In the genomic region with DNA sequence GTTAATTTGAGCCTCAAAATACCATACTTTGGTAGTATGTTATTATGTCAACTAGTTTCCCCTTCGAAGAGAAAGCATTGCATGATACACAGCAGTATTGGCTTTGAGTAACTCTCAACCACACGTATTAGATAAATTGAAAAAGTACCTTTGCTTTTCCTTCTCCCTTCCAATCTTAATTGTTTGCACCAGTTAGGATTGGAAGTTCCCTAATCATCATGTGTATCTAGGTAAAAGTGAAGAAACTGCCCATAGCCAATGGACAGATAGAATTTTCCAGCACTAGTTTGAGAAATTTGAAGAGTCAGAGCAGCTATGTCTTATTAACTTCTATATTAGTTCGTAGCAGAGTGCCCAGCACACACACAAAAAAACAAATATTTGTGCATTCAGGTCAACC, we compare ENCODE assay signal across 37 cellular contexts.
"Had no signal": no experiment of that assay in that cellular context is flagged by ENCODE, and none has a peak within 500 bp of the region (broad histone marks: within the 10 kb centered on the region; RNA-seq: fewer than 3 reads in every experiment).

No MANE protein-coding gene starts in this region.

- H3K27ac ChIP-seq: adrenal gland, body of pancreas, brain microvascular endothelial cell, breast epithelium, WERI-Rb-1 had no signal

- H3K4me3 ChIP-seq: adrenal gland, body of pancreas, breast epithelium had no signal

- H3K27me3 Mint-ChIP-seq: activated CD4-positive, alpha-beta memory T cell treated with anti-CD3 and anti-CD28 coated beads, Interleukin-2, amount 10 ng/mL, durations not matched to agents 7 days and 5 days; activated CD4-positive, alpha-beta T cell treated with anti-CD3 and anti-CD28 coated beads for 36 hours; activated CD4-positive, alpha-beta T cell treated with anti-CD3 and anti-CD28 coated beads, Interleukin-2, amount 10 ng/mL, durations not matched to agents 7 days and 5 days; activated CD8-positive, alpha-beta memory T cell treated with anti-CD3 and anti-CD28 coated beads, Interleukin-2, amount 10 ng/mL, durations not matched to agents 7 days and 5 days; activated naive CD4-positive, alpha-beta T cell treated with anti-CD3 and anti-CD28 coated beads, Interleukin-2, amount 10 ng/mL, durations not matched to agents 7 days and 5 days; activated naive CD4-positive, alpha-beta T cell treated with anti-CD3 and anti-CD28 coated beads, Interleukin-2, amount 50 U/mL, for 24 hours; activated naive CD8-positive, alpha-beta T cell; activated naive CD8-positive, alpha-beta T cell treated with anti-CD3 and anti-CD28 coated beads, Interleukin-2, amount 10 ng/mL, durations not matched to agents 7 days and 5 days; activated T-cell treated with anti-CD3 and anti-CD28 coated beads, Interleukin-2, amount 50 U/mL, for 24 hours had no signal

- FAIRE-seq: astrocyte, colon had no signal

- DNase-seq: activated CD4-positive, alpha-beta memory T cell treated with anti-CD3 and anti-CD28 coated beads, Interleukin-2, amount 10 ng/mL, durations not matched to agents 7 days and 5 days; activated CD4-positive, alpha-beta T cell treated with anti-CD3 and anti-CD28 coated beads for 1 hour; activated CD4-positive, alpha-beta T cell treated with anti-CD3 and anti-CD28 coated beads for 36 hours; activated CD4-positive, alpha-beta T cell treated with anti-CD3 and anti-CD28 coated beads for 48 hours; activated CD4-positive, alpha-beta T cell treated with anti-CD3 and anti-CD28 coated beads, Interleukin-2, amount 10 ng/mL, durations not matched to agents 7 days and 5 days; activated CD4-positive, alpha-beta T cell treated with anti-CD3 and anti-CD28 coated beads, Interleukin-2, amount 50 U/mL, for 48 hours; activated CD4-positive, CD25-positive, alpha-beta regulatory T cell; activated CD8-positive, alpha-beta memory T cell treated with anti-CD3 and anti-CD28 coated beads for 24 hours; activated CD8-positive, alpha-beta memory T cell treated with anti-CD3 and anti-CD28 coated beads, Interleukin-2, amount 10 ng/mL, durations not matched to agents 7 days and 5 days; activated CD8-positive, alpha-beta memory T cell treated with anti-CD3 and anti-CD28 coated beads, Interleukin-2, amount 50 U/mL, for 48 hours; activated CD8-positive, alpha-beta T cell treated with anti-CD3 and anti-CD28 coated beads, Interleukin-2, amount 10 ng/mL, durations not matched to agents 7 days and 5 days; activated effector memory CD4-positive, alpha-beta T cell treated with Interleukin-2 at 50 U/mL for 16 hours; activated gamma-delta T cell; activated naive CD4-positive, alpha-beta T cell treated with anti-CD3 and anti-CD28 coated beads, Interleukin-2, amount 10 ng/mL, durations not matched to agents 7 days and 5 days; activated naive CD4-positive, alpha-beta T cell treated with Interleukin-2 at 50 U/mL for 16 hours; activated naive CD8-positive, alpha-beta T cell treated with anti-CD3 and anti-CD28 coated beads, Interleukin-2, amount 10 ng/mL, durations not matched to agents 7 days and 5 days; activated T-cell treated with anti-CD3 and anti-CD28 coated beads, Interleukin-2, amount 50 U/mL, for 24 hours; activated T-cell treated with anti-CD3 and anti-CD28 coated beads, Interleukin-2, amount 50 U/mL, for 48 hours; adrenal gland; amniotic stem cell; aorta; body of pancreas; brain microvascular endothelial cell; central memory CD4-positive, alpha-beta T cell; T-helper 2 cell; T-helper 9 cell; WERI-Rb-1 had no signal

- H3K27ac Mint-ChIP-seq: activated CD4-positive, alpha-beta memory T cell treated with anti-CD3 and anti-CD28 coated beads, Interleukin-2, amount 10 ng/mL, durations not matched to agents 7 days and 5 days; activated CD4-positive, alpha-beta T cell treated with anti-CD3 and anti-CD28 coated beads for 36 hours; activated CD4-positive, alpha-beta T cell treated with anti-CD3 and anti-CD28 coated beads, Interleukin-2, amount 10 ng/mL, durations not matched to agents 7 days and 5 days; activated CD8-positive, alpha-beta memory T cell treated with anti-CD3 and anti-CD28 coated beads, Interleukin-2, amount 10 ng/mL, durations not matched to agents 7 days and 5 days; activated CD8-positive, alpha-beta T cell treated with anti-CD3 and anti-CD28 coated beads, Interleukin-2, amount 10 ng/mL, durations not matched to agents 7 days and 5 days; activated naive CD4-positive, alpha-beta T cell treated with anti-CD3 and anti-CD28 coated beads, Interleukin-2, amount 10 ng/mL, durations not matched to agents 7 days and 5 days; activated naive CD4-positive, alpha-beta T cell treated with anti-CD3 and anti-CD28 coated beads, Interleukin-2, amount 50 U/mL, for 24 hours; activated naive CD8-positive, alpha-beta T cell; activated naive CD8-positive, alpha-beta T cell treated with anti-CD3 and anti-CD28 coated beads, Interleukin-2, amount 10 ng/mL, durations not matched to agents 7 days and 5 days; activated T-cell treated with anti-CD3 and anti-CD28 coated beads, Interleukin-2, amount 50 U/mL, for 24 hours; activated T-helper 2 cell treated with anti-CD3 and anti-CD28 coated beads, Interferon-gamma antibody, Interleukin-2, Interleukin-4, amounts not matched to agents 10 μg/mL and 5 μg/mL and 100 μg/mL, durations not matched to agents 14 hours and 24 hours and 36 hours; T-helper 1 cell treated with Interleukin-12 subunit alpha and Interleukin-12 subunit beta and Interleukin-4 antibody, amounts not matched to agents 30 μg/mL and 1 μg/mL, for 36 hours; T-helper 2 cell treated with Interferon-gamma antibody and Interleukin-4, amounts not matched to agents 5 μg/mL and 100 μg/mL, for 36 hours; WTC11 had no signal

- H3K4me3 Mint-ChIP-seq: activated CD4-positive, alpha-beta memory T cell treated with anti-CD3 and anti-CD28 coated beads, Interleukin-2, amount 10 ng/mL, durations not matched to agents 7 days and 5 days; activated CD4-positive, alpha-beta T cell treated with anti-CD3 and anti-CD28 coated beads for 36 hours; activated CD4-positive, alpha-beta T cell treated with anti-CD3 and anti-CD28 coated beads, Interleukin-2, amount 10 ng/mL, durations not matched to agents 7 days and 5 days; activated CD8-positive, alpha-beta memory T cell treated with anti-CD3 and anti-CD28 coated beads, Interleukin-2, amount 10 ng/mL, durations not matched to agents 7 days and 5 days; activated CD8-positive, alpha-beta T cell treated with anti-CD3 and anti-CD28 coated beads, Interleukin-2, amount 10 ng/mL, durations not matched to agents 7 days and 5 days; activated naive CD4-positive, alpha-beta T cell treated with anti-CD3 and anti-CD28 coated beads, Interleukin-2, amount 10 ng/mL, durations not matched to agents 7 days and 5 days; activated naive CD4-positive, alpha-beta T cell treated with anti-CD3 and anti-CD28 coated beads, Interleukin-2, amount 50 U/mL, for 24 hours; activated naive CD8-positive, alpha-beta T cell; activated naive CD8-positive, alpha-beta T cell treated with anti-CD3 and anti-CD28 coated beads, Interleukin-2, amount 10 ng/mL, durations not matched to agents 7 days and 5 days; activated T-cell treated with anti-CD3 and anti-CD28 coated beads, Interleukin-2, amount 50 U/mL, for 24 hours; T-helper 1 cell treated with Interleukin-12 subunit alpha and Interleukin-12 subunit beta and Interleukin-4 antibody, amounts not matched to agents 30 μg/mL and 1 μg/mL, for 36 hours; T-helper 2 cell treated with Interferon-gamma antibody and Interleukin-4, amounts not matched to agents 5 μg/mL and 100 μg/mL, for 36 hours; WTC11 had no signal

- H3K36me3 Mint-ChIP-seq: activated CD8-positive, alpha-beta memory T cell treated with anti-CD3 and anti-CD28 coated beads, Interleukin-2, amount 10 ng/mL, durations not matched to agents 7 days and 5 days; activated naive CD4-positive, alpha-beta T cell treated with anti-CD3 and anti-CD28 coated beads, Interleukin-2, amount 10 ng/mL, durations not matched to agents 7 days and 5 days; activated naive CD4-positive, alpha-beta T cell treated with anti-CD3 and anti-CD28 coated beads, Interleukin-2, amount 50 U/mL, for 24 hours; activated naive CD8-positive, alpha-beta T cell; activated naive CD8-positive, alpha-beta T cell treated with anti-CD3 and anti-CD28 coated beads, Interleukin-2, amount 10 ng/mL, durations not matched to agents 7 days and 5 days; WTC11 had no signal

- ATAC-seq: activated CD4-positive, alpha-beta T cell treated with anti-CD3 and anti-CD28 coated beads for 36 hours; activated CD4-positive, CD25-positive, alpha-beta regulatory T cell treated with anti-CD3 and anti-CD28 coated beads, Interleukin-2, amount 50 U/mL, for 24 hours; activated CD8-positive, alpha-beta memory T cell treated with anti-CD3 and anti-CD28 coated beads, Interleukin-2, amount 10 ng/mL, durations not matched to agents 7 days and 5 days; activated CD8-positive, alpha-beta T cell treated with anti-CD3 and anti-CD28 coated beads, Interleukin-2, amount 10 ng/mL, durations not matched to agents 7 days and 5 days; body of pancreas; WTC11 had no signal

- H3K36me3 ChIP-seq: adrenal gland, brain microvascular endothelial cell, breast epithelium, WERI-Rb-1 had no signal

- H3K4me1 Mint-ChIP-seq: activated CD4-positive, alpha-beta memory T cell treated with anti-CD3 and anti-CD28 coated beads, Interleukin-2, amount 10 ng/mL, durations not matched to agents 7 days and 5 days; activated CD4-positive, alpha-beta T cell treated with anti-CD3 and anti-CD28 coated beads for 36 hours; activated CD4-positive, alpha-beta T cell treated with anti-CD3 and anti-CD28 coated beads, Interleukin-2, amount 10 ng/mL, durations not matched to agents 7 days and 5 days; activated CD8-positive, alpha-beta memory T cell treated with anti-CD3 and anti-CD28 coated beads, Interleukin-2, amount 10 ng/mL, durations not matched to agents 7 days and 5 days; activated naive CD4-positive, alpha-beta T cell treated with anti-CD3 and anti-CD28 coated beads, Interleukin-2, amount 10 ng/mL, durations not matched to agents 7 days and 5 days; activated naive CD4-positive, alpha-beta T cell treated with anti-CD3 and anti-CD28 coated beads, Interleukin-2, amount 50 U/mL, for 24 hours; activated naive CD8-positive, alpha-beta T cell treated with anti-CD3 and anti-CD28 coated beads, Interleukin-2, amount 10 ng/mL, durations not matched to agents 7 days and 5 days; WTC11 had no signal

- H3K27me3 ChIP-seq: adrenal gland, body of pancreas, brain microvascular endothelial cell, breast epithelium had no signal

- H3K4me1 ChIP-seq: adrenal gland, body of pancreas, breast epithelium had no signal

- H3K9me3 Mint-ChIP-seq: activated CD4-positive, alpha-beta T cell treated with anti-CD3 and anti-CD28 coated beads, Interleukin-2, amount 10 ng/mL, durations not matched to agents 7 days and 5 days had no signal

- H3K9me3 ChIP-seq: adrenal gland, body of pancreas had no signal
